In genomic region chr19:3056454-3057016, GRCh38 we compare ENCODE assay signal across 9 cellular contexts. TPM values are rescaled to one million over a fixed set of nuclear protein-coding genes. Genes with fewer than 3 reads are reported as not detected.
DNase-seq lines count a peak whose midpoint lies in the region; ATAC-seq and TF ChIP-seq lines count a peak whose summit lies in the region.
"Had no signal": no experiment of that assay in that cellular context is flagged by ENCODE, and none has a peak within 500 bp of the region (broad histone marks: within the 10 kb centered on the region; RNA-seq: fewer than 3 reads in every experiment).

No MANE protein-coding gene starts in this region.

- H3K4me1 Mint-ChIP-seq in CD8-positive, alpha-beta T cell (ENCODE audit: low read depth): peaks cover 61% of the 10 kb centered on the region
- H3K4me1 Mint-ChIP-seq in osteocyte (ENCODE audit: unreplicated experiment): peaks cover 31% of the 10 kb centered on the region
- H3K4me1 Mint-ChIP-seq in activated T-helper 2 cell treated with anti-CD3 and anti-CD28 coated beads, Interferon-gamma antibody, Interleukin-2, Interleukin-4, amounts not matched to agents 10 μg/mL and 5 μg/mL and 100 μg/mL, durations not matched to agents 14 hours and 24 hours and 36 hours (ENCODE audit: low read depth): peaks cover 27% of the 10 kb centered on the region

- no peaks in the 10 kb centered on the region for H3K27me3 Mint-ChIP-seq in CD8-positive, alpha-beta T cell (ENCODE audit: low read depth)
- no peaks in the 10 kb centered on the region for H3K27me3 Mint-ChIP-seq in osteocyte (ENCODE audit: unreplicated experiment)
- H3K27me3 Mint-ChIP-seq in activated T-helper 2 cell treated with anti-CD3 and anti-CD28 coated beads, Interferon-gamma antibody, Interleukin-2, Interleukin-4, amounts not matched to agents 10 μg/mL and 5 μg/mL and 100 μg/mL, durations not matched to agents 14 hours and 24 hours and 36 hours (ENCODE audit: low read depth): no peaks in the 10 kb centered on the region

- H3K9me3 Mint-ChIP-seq in CD8-positive, alpha-beta T cell: no peaks in the 10 kb centered on the region
- H3K9me3 Mint-ChIP-seq in osteocyte (ENCODE audit: unreplicated experiment): no peaks in the 10 kb centered on the region
- H3K9me3 Mint-ChIP-seq in activated T-helper 2 cell treated with anti-CD3 and anti-CD28 coated beads, Interferon-gamma antibody, Interleukin-2, Interleukin-4, amounts not matched to agents 10 μg/mL and 5 μg/mL and 100 μg/mL, durations not matched to agents 14 hours and 24 hours and 36 hours: no peaks in the 10 kb centered on the region

- no peak overlapping the region for H3K4me3 ChIP-seq in CD8-positive, alpha-beta T cell (ENCODE audit: low read depth, low read length)
- peak overlapping the region in 3 of 59 donors; percentile 7 to 31 (median 24) for H3K4me3 ChIP-seq in dorsolateral prefrontal cortex
- no peak overlapping the region for H3K4me3 ChIP-seq in BE2C (ENCODE audit: low read depth, low read length)

- no peaks in the 10 kb centered on the region for H3K9me3 ChIP-seq in CD8-positive, alpha-beta T cell (ENCODE audit: low read length)
- H3K9me3 ChIP-seq in BE2C: no peaks in the 10 kb centered on the region

- no peak for ATAC-seq in CD8-positive, alpha-beta T cell
- ATAC-seq in HG02571 (IDR thresholded peaks at IDR 0.05; ENCODE audit: unreplicated experiment): no peak

- peaks cover 59% of the 10 kb centered on the region for H3K36me3 Mint-ChIP-seq in CD8-positive, alpha-beta T cell
- H3K36me3 Mint-ChIP-seq in osteocyte (ENCODE audit: unreplicated experiment): peaks cover 20% of the 10 kb centered on the region
- H3K36me3 Mint-ChIP-seq in activated T-helper 2 cell treated with anti-CD3 and anti-CD28 coated beads, Interferon-gamma antibody, Interleukin-2, Interleukin-4, amounts not matched to agents 10 μg/mL and 5 μg/mL and 100 μg/mL, durations not matched to agents 14 hours and 24 hours and 36 hours (ENCODE audit: low read depth): peaks cover 68% of the 10 kb centered on the region

- peak overlapping the region; percentile 41 for H3K27ac Mint-ChIP-seq in CD8-positive, alpha-beta T cell
- H3K27ac Mint-ChIP-seq in osteocyte (ENCODE audit: unreplicated experiment): peak overlapping the region; percentile 27
- no peak overlapping the region for H3K27ac Mint-ChIP-seq in activated T-helper 2 cell treated with anti-CD3 and anti-CD28 coated beads, Interferon-gamma antibody, Interleukin-2, Interleukin-4, amounts not matched to agents 10 μg/mL and 5 μg/mL and 100 μg/mL, durations not matched to agents 14 hours and 24 hours and 36 hours

- H3K36me3 ChIP-seq in CD8-positive, alpha-beta T cell (ENCODE audit: insufficient read depth, low read length): peaks cover 63% of the 10 kb centered on the region
- peaks cover 45% of the 10 kb centered on the region for H3K36me3 ChIP-seq in BE2C

- H3K27me3 ChIP-seq in CD8-positive, alpha-beta T cell (ENCODE audit: insufficient read depth, low read length): no peaks in the 10 kb centered on the region
- H3K27me3 ChIP-seq in dorsolateral prefrontal cortex (no peaks in the 10 kb centered on the region), BE2C (no peaks in the 10 kb centered on the region)

- TF ChIP-seq CTCF in CD8-positive, alpha-beta T cell (IDR thresholded peaks at IDR 0.05): no peak
- TF ChIP-seq CTCF in dorsolateral prefrontal cortex (IDR thresholded peaks at IDR 0.05 in 54 of 56, conservative IDR thresholded peaks at IDR 0.05 in 2 of 56; ENCODE audit: low read depth in 1 of 56, partially characterized antibody in 56 of 56) (no peak), osteocyte (IDR thresholded peaks at IDR 0.05) (no peak), BE2C (IDR thresholded peaks at IDR 0.05; ENCODE audit: low read depth, low read length) (no peak)

- H3K27ac ChIP-seq in CD8-positive, alpha-beta T cell (ENCODE audit: low read depth, low read length): no peak overlapping the region
- peak overlapping the region in 47 of 59 donors; percentile 41 to 98 (median 75) for H3K27ac ChIP-seq in dorsolateral prefrontal cortex

- peaks cover 81% of the 10 kb centered on the region for H3K4me1 ChIP-seq in CD8-positive, alpha-beta T cell (ENCODE audit: insufficient read depth, low read length)
- peaks cover 17% of the 10 kb centered on the region for H3K4me1 ChIP-seq in BE2C

- peak overlapping the region; percentile 18 for H3K4me3 Mint-ChIP-seq in CD8-positive, alpha-beta T cell
- no peak overlapping the region for H3K4me3 Mint-ChIP-seq in osteocyte (ENCODE audit: unreplicated experiment)
- H3K4me3 Mint-ChIP-seq in activated T-helper 2 cell treated with anti-CD3 and anti-CD28 coated beads, Interferon-gamma antibody, Interleukin-2, Interleukin-4, amounts not matched to agents 10 μg/mL and 5 μg/mL and 100 μg/mL, durations not matched to agents 14 hours and 24 hours and 36 hours (ENCODE audit: low read depth): no peak overlapping the region

- no peak for DNase-seq in CD8-positive, alpha-beta T cell
- DNase-seq in NCI-H2081 treated with DMSO at 0.1 percent for 48 hours (lab: John Stamatoyannopoulos, UW) (peak; percentile 25), dorsolateral prefrontal cortex (no peak), osteocyte (ENCODE audit: extremely low spot score, unreplicated experiment) (no peak), BE2C (no peak), kidney tubule cell (ENCODE audit: low spot score) (no peak)
- no peak for DNase-seq in activated T-helper 2 cell treated with anti-CD3 and anti-CD28 coated beads, Interferon-gamma antibody, Interleukin-2, Interleukin-4, amounts not matched to agents 10 μg/mL and 5 μg/mL and 100 μg/mL, durations not matched to agents 14 hours and 24 hours and 36 hours (ENCODE audit: low spot score)
- DNase-seq: activated effector memory CD4-positive, alpha-beta T cell treated with anti-CD3 and anti-CD28 coated beads, Interleukin-2, amount 50 U/mL, for 16 hours had no signal

- intact Hi-C loops in CD8-positive, alpha-beta T cell (cut with DNase I, micrococcal nuclease): no loop called here
- intact Hi-C loops in dorsolateral prefrontal cortex (cut with DNase I): no loop called here
- intact Hi-C loops in activated T-helper 2 cell treated with anti-CD3 and anti-CD28 coated beads, Interferon-gamma antibody, Interleukin-2, Interleukin-4, amounts not matched to agents 10 μg/mL and 5 μg/mL and 100 μg/mL, durations not matched to agents 14 hours and 24 hours and 36 hours (cut with micrococcal nuclease): no loop called here

- POLR2A ChIA-PET in CD8-positive, alpha-beta T cell (lab: Charles Lee): interaction anchor here (6.3 kb wide), 1 partner anchor 19 kb away, joined by 104 read pairs; no protein-coding TSS in a partner anchor

- CTCF ChIA-PET in CD8-positive, alpha-beta T cell (lab: Charles Lee): interaction anchor here (1.9 kb wide), 1 partner anchor 19 kb away, joined by 7 read pairs; no protein-coding TSS in a partner anchor

RNA-seq across cellular contexts. Expression of gene TLE5, which starts 5.8 kb away (rescaled TPM):
- 100 to 1,000 TPM; 637 to 677 TPM for total RNA-seq in CD8-positive, alpha-beta T cell
- total RNA-seq in dorsolateral prefrontal cortex (100 to 1,000 TPM; 425 to 952 (median 709) TPM), osteocyte (359 and 366 TPM in 2 replicates)
- polyA plus RNA-seq in BE2C (2012; ENCODE audit: insufficient read depth, insufficient read length, low read depth): 1,091 TPM
- total RNA-seq in activated T-helper 2 cell treated with anti-CD3 and anti-CD28 coated beads, Interferon-gamma antibody, Interleukin-2, Interleukin-4, amounts not matched to agents 10 μg/mL and 5 μg/mL and 100 μg/mL, durations not matched to agents 14 hours and 24 hours and 36 hours: 428 and 432 TPM in 2 replicates

RNA-seq across cellular contexts. Expression of gene TLE2, which starts 27.5 kb away (rescaled TPM):
- 10 to 100 TPM; 12.1 to 15.4 TPM for total RNA-seq in CD8-positive, alpha-beta T cell
- 10 to 100 TPM; 20.7 to 66.1 (median 34.1) TPM for total RNA-seq in dorsolateral prefrontal cortex
- 13.2 and 14.9 TPM in 2 replicates for total RNA-seq in osteocyte
- polyA plus RNA-seq in BE2C (2012; ENCODE audit: insufficient read depth, insufficient read length, low read depth): 114 TPM
- total RNA-seq in activated T-helper 2 cell treated with anti-CD3 and anti-CD28 coated beads, Interferon-gamma antibody, Interleukin-2, Interleukin-4, amounts not matched to agents 10 μg/mL and 5 μg/mL and 100 μg/mL, durations not matched to agents 14 hours and 24 hours and 36 hours: 2.2 and 2.4 TPM in 2 replicates

RNA-seq across cellular contexts. Expression of gene GNA11, which starts 37.6 kb away (rescaled TPM):
- 1 to 10 TPM; 2.3 to 2.6 TPM for total RNA-seq in CD8-positive, alpha-beta T cell
- total RNA-seq in dorsolateral prefrontal cortex: 100 to 1,000 TPM in 1 of 120 experiments, 10 to 100 TPM in 119; 48.7 to 103 (median 61.3) TPM
- total RNA-seq in osteocyte: 65.5 and 69.9 TPM in 2 replicates
- 180 TPM for polyA plus RNA-seq in BE2C (2012; ENCODE audit: insufficient read depth, insufficient read length, low read depth)
- 5.6 and 7.1 TPM in 2 replicates for total RNA-seq in activated T-helper 2 cell treated with anti-CD3 and anti-CD28 coated beads, Interferon-gamma antibody, Interleukin-2, Interleukin-4, amounts not matched to agents 10 μg/mL and 5 μg/mL and 100 μg/mL, durations not matched to agents 14 hours and 24 hours and 36 hours
